In genomic region chr10:31706921-31707571, GRCh38 we compare ENCODE assay signal across 8 cellular contexts.
A peak's percentile ranks its signal among the peaks of the same experiment; 100 is the strongest.
DNase-seq lines count a peak whose midpoint lies in the region; ATAC-seq and TF ChIP-seq lines count a peak whose summit lies in the region.

No MANE protein-coding gene starts in this region.

- H3K27ac ChIP-seq in DND-41 (ENCODE audit: low read length) = peak overlapping the region; percentile 75
- H3K27ac ChIP-seq in neural progenitor cell = peak overlapping the region; percentile 87
- no peak overlapping the region for H3K27ac ChIP-seq in effector memory CD4-positive, alpha-beta T cell (ENCODE audit: insufficient read depth, low read length, poor library complexity, severe bottlenecking)

- ATAC-seq in DND-41 (ENCODE audit: insufficient read depth, low read depth) (peak; percentile 31), GM21576 (IDR thresholded peaks at IDR 0.05; ENCODE audit: unreplicated experiment) (peak; percentile 44)

- H4K20me1 ChIP-seq in DND-41 (ENCODE audit: insufficient read depth, low read length) (no peaks in the 10 kb centered on the region), Loucy (ENCODE audit: insufficient read depth, low read length, poor library complexity, severe bottlenecking) (no peaks in the 10 kb centered on the region), neural progenitor cell (ENCODE audit: low read depth) (no peaks in the 10 kb centered on the region)

- peaks cover 11% of the 10 kb centered on the region for H3K27me3 Mint-ChIP-seq in neural progenitor cell (ENCODE audit: insufficient read depth, low read depth)

- H3K4me3 ChIP-seq in DND-41 (ENCODE audit: low read depth in 1 of 2, low read length in 2 of 2) (no peak overlapping the region), Loucy (ENCODE audit: low read length, poor library complexity, severe bottlenecking) (peak overlapping the region; percentile 18), neural progenitor cell (peak overlapping the region; percentile 4)
- H3K4me3 ChIP-seq in effector memory CD4-positive, alpha-beta T cell (ENCODE audit: insufficient read depth, low read depth, low read length, poor library complexity, severe bottlenecking) = no peak overlapping the region

- H3K9me2 ChIP-seq in Loucy (replicated peaks; ENCODE audit: low read depth, low read length) = no peaks in the 10 kb centered on the region

- H3K4me1 Mint-ChIP-seq in neural progenitor cell = peaks cover 46% of the 10 kb centered on the region

- peak overlapping the region; percentile 75 for H3K4me3 Mint-ChIP-seq in neural progenitor cell

- H3K9ac ChIP-seq in DND-41 (ENCODE audit: low read depth, low read length) = peak overlapping the region; percentile 41; the same call in 1 of the 2 replicates
- peak overlapping the region; percentile 33 for H3K9ac ChIP-seq in Loucy (ENCODE audit: low read depth, low read length, poor library complexity, severe bottlenecking)
- no peak overlapping the region for H3K9ac ChIP-seq in neural progenitor cell

- peak overlapping the region; percentile 50 for H3K4me2 ChIP-seq in DND-41 (ENCODE audit: insufficient read depth, low read length)
- H3K4me2 ChIP-seq in Loucy (ENCODE audit: low read depth, low read length, poor library complexity, severe bottlenecking) = peak overlapping the region; percentile 66
- H3K4me2 ChIP-seq in neural progenitor cell = peak overlapping the region; percentile 68

- H3K36me3 ChIP-seq in DND-41 (ENCODE audit: insufficient read depth, low read length) = no peaks in the 10 kb centered on the region
- no peaks in the 10 kb centered on the region for H3K36me3 ChIP-seq in Loucy (ENCODE audit: insufficient read depth, low read length)
- peaks cover 4% of the 10 kb centered on the region for H3K36me3 ChIP-seq in neural progenitor cell
- H3K36me3 ChIP-seq in effector memory CD4-positive, alpha-beta T cell (ENCODE audit: control insufficient read depth, insufficient read depth, low read length) = no peaks in the 10 kb centered on the region

- H3F3A ChIP-seq in Loucy (ENCODE audit: low read depth) = no peaks in the 10 kb centered on the region
- peaks cover 26% of the 10 kb centered on the region for H3F3A ChIP-seq in neural progenitor cell (ENCODE audit: low read depth)

- no peak for TF ChIP-seq CTCF in DND-41 (IDR thresholded peaks at IDR 0.05; ENCODE audit: borderline replicate concordance, extremely low read depth, low read length, poor library complexity, severe bottlenecking)
- no peak for TF ChIP-seq CTCF in Loucy (conservative IDR thresholded peaks at IDR 0.05; ENCODE audit: low read length)
- no peak for TF ChIP-seq CTCF in neural progenitor cell (IDR thresholded peaks at IDR 0.05)

- H3K9me3 Mint-ChIP-seq in neural progenitor cell = peaks cover 42% of the 10 kb centered on the region

- H3K9me3 ChIP-seq in DND-41 (ENCODE audit: insufficient read depth, low read length, severe bottlenecking) = peaks cover 15% of the 10 kb centered on the region
- H3K9me3 ChIP-seq in Loucy (ENCODE audit: insufficient read depth, low read depth, low read length) = peaks cover 3% of the 10 kb centered on the region; the same call in 1 of the 2 replicates
- H3K9me3 ChIP-seq in neural progenitor cell (ENCODE audit: low read depth) = peaks cover 12% of the 10 kb centered on the region
- H3K9me3 ChIP-seq in effector memory CD4-positive, alpha-beta T cell (ENCODE audit: control insufficient read depth, low read length) = no peaks in the 10 kb centered on the region

- H3K27me3 ChIP-seq in DND-41 (ENCODE audit: insufficient read depth, low read length, poor library complexity) (no peaks in the 10 kb centered on the region), Loucy (ENCODE audit: insufficient read depth, low read length, poor library complexity, severe bottlenecking) (no peaks in the 10 kb centered on the region), neural progenitor cell (no peaks in the 10 kb centered on the region)
- no peaks in the 10 kb centered on the region for H3K27me3 ChIP-seq in effector memory CD4-positive, alpha-beta T cell (replicated peaks; ENCODE audit: control insufficient read depth, insufficient read depth, low read length, poor library complexity, severe bottlenecking)

- H3K4me1 ChIP-seq in DND-41 (ENCODE audit: insufficient read depth, low read length) = peaks cover 20% of the 10 kb centered on the region
- peaks cover 24% of the 10 kb centered on the region for H3K4me1 ChIP-seq in Loucy (ENCODE audit: insufficient read depth, low read length, poor library complexity, severe bottlenecking)
- peaks cover 28% of the 10 kb centered on the region for H3K4me1 ChIP-seq in neural progenitor cell
- peaks cover 7% of the 10 kb centered on the region for H3K4me1 ChIP-seq in effector memory CD4-positive, alpha-beta T cell (ENCODE audit: control insufficient read depth, insufficient read depth, low read length, poor library complexity, severe bottlenecking)

- DNase-seq in DND-41 (peak; percentile 12), dermis blood vessel endothelial cell (peak; percentile 14), neural progenitor cell (ENCODE audit: low spot score) (peak; percentile 28), activated gamma-delta T cell (lab: John Stamatoyannopoulos, UW) (no peak), NCI-H128 (lab: John Stamatoyannopoulos, UW; ENCODE audit: unreplicated experiment) (no peak)
- DNase-seq in effector memory CD4-positive, alpha-beta T cell = no peak

- H3K27ac Mint-ChIP-seq in neural progenitor cell = peak overlapping the region; percentile 64

- peaks cover 13% of the 10 kb centered on the region for H3K36me3 Mint-ChIP-seq in neural progenitor cell

- H2AFZ ChIP-seq in DND-41 (ENCODE audit: low read depth, low read length) (peak overlapping the region; percentile 66), Loucy (ENCODE audit: low read length) (peak overlapping the region; percentile 88), neural progenitor cell (replicated peaks) (peak overlapping the region; percentile 2)

- H3K79me2 ChIP-seq in DND-41 (ENCODE audit: insufficient read depth, low read length) = no peaks in the 10 kb centered on the region
- H3K79me2 ChIP-seq in Loucy (ENCODE audit: insufficient read depth, low read length) = no peaks in the 10 kb centered on the region
- no peaks in the 10 kb centered on the region for H3K79me2 ChIP-seq in neural progenitor cell (ENCODE audit: low read depth)

Comparison
In these comparisons a context has a peak if more than half of its experiments do, and no peak if none do; other contexts are left out.
1. DNase-seq: peak in DND-41 (single experiment), dermis blood vessel endothelial cell (single experiment) and neural progenitor cell (single experiment); none in effector memory CD4-positive, alpha-beta T cell (0 of 3), activated gamma-delta T cell (single experiment) and NCI-H128 (single experiment).
2. H2AFZ ChIP-seq: peak in every context shown above with its lines; median percentile 88 in Loucy; 66 in DND-41; 2 in neural progenitor cell.
3. H3K4me3 ChIP-seq: peak in Loucy (single experiment) and neural progenitor cell (single experiment); none in DND-41 (0 of 2) and effector memory CD4-positive, alpha-beta T cell (single experiment).
4. Peak in every context shown above with its lines, with median percentiles within 50 percentile points of each other: H3K4me2 ChIP-seq.